Comparison of ENCODE assay signal across 1 cellular context in genomic region chr5:151208481-151208914, GRCh38.
TF ChIP-seq lines count a peak whose summit lies in the region.

No MANE protein-coding gene starts in this region.

TF ChIP-seq in endothelial cell of umbilical vein, 7 proteins besides CTCF, POLR2A, EP300 and RAD21 (continued from another document):
- TF ChIP-seq FOS (IDR thresholded peaks at IDR 0.05; ENCODE audit: borderline replicate concordance, insufficient read depth, low read length): no peak
- no peak for TF ChIP-seq MAX (IDR thresholded peaks at IDR 0.05; ENCODE audit: insufficient read depth, insufficient read length)
- no peak for TF ChIP-seq EZH2 (IDR thresholded peaks at IDR 0.05; ENCODE audit: borderline replicate concordance, low read depth, low read length, severe bottlenecking)
